In the genomic region with DNA sequence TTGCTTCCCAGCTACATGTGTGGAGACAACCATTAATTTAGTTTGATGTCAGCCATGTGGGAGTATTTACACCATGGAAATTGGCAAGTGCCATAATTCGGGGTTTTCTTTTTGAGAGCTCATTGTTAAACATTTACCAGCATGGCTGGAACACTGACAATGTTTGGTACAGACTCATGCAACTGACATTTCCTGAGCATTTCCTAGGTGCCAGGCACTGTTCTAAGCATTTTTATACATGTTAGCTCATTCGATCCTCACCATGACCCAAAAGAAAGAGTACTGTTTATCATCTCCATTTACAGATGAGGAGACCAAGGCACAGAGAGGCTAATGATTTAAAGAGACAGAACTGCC, we compare ENCODE assay signal across 9 cellular contexts.
A peak's percentile ranks its signal among the peaks of the same experiment; 100 is the strongest.
DNase-seq lines count a peak whose midpoint lies in the region; ATAC-seq and TF ChIP-seq lines count a peak whose summit lies in the region.
"Had no signal": no experiment of that assay in that cellular context is flagged by ENCODE, and none has a peak within 500 bp of the region (broad histone marks: within the 10 kb centered on the region; RNA-seq: fewer than 3 reads in every experiment).

No MANE protein-coding gene starts in this region.

- peak; percentile 25 for ATAC-seq in GM21447 (IDR thresholded peaks at IDR 0.05; ENCODE audit: unreplicated experiment)
- ATAC-seq in GM21825 (IDR thresholded peaks at IDR 0.05; ENCODE audit: unreplicated experiment), result no peak
- ATAC-seq in HG03025 (IDR thresholded peaks at IDR 0.05; ENCODE audit: low FRiP score, unreplicated experiment), result no peak

- peaks cover 55% of the 10 kb centered on the region for H3K27me3 ChIP-seq in PC-9 (ENCODE audit: insufficient read depth, low read depth)

- H3K27ac ChIP-seq in PC-9, result no peak overlapping the region

- no peaks in the 10 kb centered on the region for H4K20me1 ChIP-seq in PC-9 (ENCODE audit: insufficient read depth)

- no peaks in the 10 kb centered on the region for H3K9me2 ChIP-seq in PC-9 (ENCODE audit: insufficient read depth)

- H3K4me2 ChIP-seq in PC-9, result peak overlapping the region; percentile 58; the same call in 1 of the 2 replicates

- no peaks in the 10 kb centered on the region for H3F3A ChIP-seq in PC-9 (ENCODE audit: insufficient read depth, low read depth)

- BruUV-seq in PC-9 (replicated peaks; lab: Mats Ljungman, UMichigan), result no TSS peak

- 0 out of 2 replicates have a peak, but pooled peaks cover 7% of the 10 kb centered on the region for H3K9me3 ChIP-seq in PC-9 (ENCODE audit: insufficient read depth, low read depth)

- POLR2A ChIA-PET in PC-9 (lab: Charles Lee; ENCODE audit: unreplicated experiment), result no interaction called here

- H2AFZ ChIP-seq in PC-9, result no peak overlapping the region

- CTCF ChIA-PET in PC-9 (lab: Charles Lee), result no interaction called here

- intact Hi-C loops in PC-9 (cut with micrococcal nuclease; ENCODE audit: unreplicated experiment), result no loop called here

- H3K4me3 ChIP-seq in AG10803 (ENCODE audit: low read length) (no peak overlapping the region), PC-9 (no peak overlapping the region)

- H3K4me1 ChIP-seq in PC-9 (replicated peaks; ENCODE audit: insufficient read depth), result peaks cover 13% of the 10 kb centered on the region; the same call in 1 of the 2 replicates

- TF ChIP-seq CTCF in AG10803 (conservative IDR thresholded peaks at IDR 0.05; ENCODE audit: low read length), result no peak
- no peak for TF ChIP-seq CTCF in PC-9 (conservative IDR thresholded peaks at IDR 0.05)

- DNase-seq in AG10803 (ENCODE audit: low read depth) (peak; percentile 87), PC-9 (no peak), fibroblast of the conjunctiva (ENCODE audit: low read depth) (peak; percentile 52), NCI-H187 (lab: John Stamatoyannopoulos, UW) (no peak), D341Med (ENCODE audit: low spot score) (no peak)
- DNase-seq: effector memory CD4-positive, alpha-beta T cell had no signal

- no peaks in the 10 kb centered on the region for H3K36me3 ChIP-seq in PC-9 (ENCODE audit: low read depth)

- H3K79me2 ChIP-seq in PC-9 (ENCODE audit: low read depth), result no peaks in the 10 kb centered on the region

Comparison
In these comparisons a context has a peak if more than half of its experiments do, and no peak if none do; other contexts are left out.
1. DNase-seq: peak in AG10803 (single experiment) and fibroblast of the conjunctiva (single experiment); none in PC-9 (0 of 2), NCI-H187 (0 of 2) and D341Med (single experiment).